25 cellular contexts compared by ENCODE assay signal in genomic region chr12:5507944-5508343, GRCh38.
DNase-seq lines count a peak whose midpoint lies in the region; ATAC-seq and TF ChIP-seq lines count a peak whose summit lies in the region.
"Had no signal": no experiment of that assay in that cellular context is flagged by ENCODE, and none has a peak within 500 bp of the region (broad histone marks: within the 10 kb centered on the region; RNA-seq: fewer than 3 reads in every experiment).

No MANE protein-coding gene starts in this region.

- intact Hi-C loops in Right ventricle myocardium inferior (cut with DNase I) (loop anchor here (5.0 kb wide), 1 partner anchor 71 kb away; no protein-coding TSS in a partner anchor), sigmoid colon (cut with DNase I) (no loop called here), vagina (cut with DNase I) (no loop called here)
- intact Hi-C loops in CD8-positive, alpha-beta T cell (cut with DNase I, micrococcal nuclease): no loop called here

- no peak overlapping the region for H3K27ac Mint-ChIP-seq in CD8-positive, alpha-beta T cell
- H3K27ac Mint-ChIP-seq: B cell; CD4-positive, alpha-beta T cell; CD8-positive, alpha-beta memory T cell had no signal

- POLR2A ChIA-PET in CD8-positive, alpha-beta T cell (lab: Charles Lee): no interaction called here

- no peak for TF ChIP-seq EP300 in sigmoid colon (IDR thresholded peaks at IDR 0.05)

- H3K4me1 Mint-ChIP-seq in CD8-positive, alpha-beta T cell (ENCODE audit: low read depth): no peaks in the 10 kb centered on the region
- H3K4me1 Mint-ChIP-seq: B cell; CD8-positive, alpha-beta memory T cell had no signal

- no peaks in the 10 kb centered on the region for H3K36me3 Mint-ChIP-seq in CD8-positive, alpha-beta T cell
- H3K36me3 Mint-ChIP-seq: CD8-positive, alpha-beta memory T cell had no signal

- no peak for TF ChIP-seq POLR2A in sigmoid colon (IDR thresholded peaks at IDR 0.05)
- TF ChIP-seq POLR2A in vagina (IDR thresholded peaks at IDR 0.05): no peak

- H3K4me3 ChIP-seq in right atrium auricular region (no peak overlapping the region), sigmoid colon (no peak overlapping the region), vagina (no peak overlapping the region)
- H3K4me3 ChIP-seq in CD8-positive, alpha-beta T cell (ENCODE audit: low read depth, low read length): no peak overlapping the region
- H3K4me3 ChIP-seq: A549; BLaER1 treated with 17β-estradiol and CSF1 and Interleukin-3, amounts not matched to agents 10 nM and 100 nM; GM12878 had no signal

- H3K36me3 ChIP-seq in right atrium auricular region (no peaks in the 10 kb centered on the region), sigmoid colon (no peaks in the 10 kb centered on the region), vagina (no peaks in the 10 kb centered on the region)
- H3K36me3 ChIP-seq in CD8-positive, alpha-beta T cell (ENCODE audit: insufficient read depth, low read length): no peaks in the 10 kb centered on the region
- H3K36me3 ChIP-seq: BLaER1 treated with 17β-estradiol and CSF1 and Interleukin-3, amounts not matched to agents 10 nM and 100 nM had no signal

- CTCF ChIA-PET in CD8-positive, alpha-beta T cell (lab: Charles Lee): no interaction called here

- no peak for ATAC-seq in Right ventricle myocardium inferior
- no peak for ATAC-seq in CD8-positive, alpha-beta T cell
- ATAC-seq: A549, GM12878 had no signal

- peak; percentile 18 for DNase-seq in right atrium auricular region (ENCODE audit: low spot score)
- DNase-seq in Right ventricle myocardium inferior (ENCODE audit: missing footprints): no peak
- peak; percentile 8 for DNase-seq in ecto neural progenitor cell (ENCODE audit: low spot score)
- DNase-seq in sigmoid colon: peak; percentile 53
- DNase-seq in vagina (ENCODE audit: extremely low spot score in 2 of 2): peak; percentile 37 to 74
- no peak for DNase-seq in CD8-positive, alpha-beta T cell
- no peak for DNase-seq in cerebellar cortex (ENCODE audit: low spot score)
- DNase-seq in superior temporal gyrus (ENCODE audit: extremely low spot score): no peak
- DNase-seq: AML-193; CD4-positive, alpha-beta T cell; CD8-positive, alpha-beta memory T cell; COR-L47; DMS 273 treated with DMSO at 0.1 percent for 48 hours; DMS153; DMS53; DMS79; DND-41; EL; GDM1 had no signal

- TF ChIP-seq CTCF in right atrium auricular region (IDR thresholded peaks at IDR 0.05) (no peak), sigmoid colon (IDR thresholded peaks at IDR 0.05) (no peak), vagina (IDR thresholded peaks at IDR 0.05) (no peak)
- no peak for TF ChIP-seq CTCF in CD8-positive, alpha-beta T cell (IDR thresholded peaks at IDR 0.05)

- peaks cover 0 to 7% of the 10 kb centered on the region in 2 donors for H3K4me1 ChIP-seq in right atrium auricular region
- H3K4me1 ChIP-seq in sigmoid colon: peaks cover 0 to 12% (median 10%) of the 10 kb centered on the region in 4 donors
- peaks cover 11% of the 10 kb centered on the region for H3K4me1 ChIP-seq in vagina
- H3K4me1 ChIP-seq in CD8-positive, alpha-beta T cell (ENCODE audit: insufficient read depth, low read length): no peaks in the 10 kb centered on the region
- H3K4me1 ChIP-seq: A549 had no signal

- H3K27me3 ChIP-seq in right atrium auricular region (no peaks in the 10 kb centered on the region), sigmoid colon (peaks cover 0 to 31% (median 12%) of the 10 kb centered on the region in 3 donors), vagina (no peaks in the 10 kb centered on the region)
- no peaks in the 10 kb centered on the region for H3K27me3 ChIP-seq in CD8-positive, alpha-beta T cell (ENCODE audit: insufficient read depth, low read length)
- H3K27me3 ChIP-seq: BLaER1 treated with 17β-estradiol and CSF1 and Interleukin-3, amounts not matched to agents 10 nM and 100 nM had no signal

- 92 to 93% methylated on average over 5 of the region's 5 CpGs for WGBS in sigmoid colon, 2 donors

- H3K27me3 Mint-ChIP-seq in CD8-positive, alpha-beta T cell (ENCODE audit: low read depth): peaks cover 8% of the 10 kb centered on the region

- H3K27ac ChIP-seq in right atrium auricular region (no peak overlapping the region), sigmoid colon (no peak overlapping the region), vagina (no peak overlapping the region)
- no peak overlapping the region for H3K27ac ChIP-seq in CD8-positive, alpha-beta T cell (ENCODE audit: low read depth, low read length)
- H3K27ac ChIP-seq: 22Rv1; A549; BLaER1 treated with 17β-estradiol and CSF1 and Interleukin-3, amounts not matched to agents 10 nM and 100 nM; C4-2B had no signal

- H3K9me3 Mint-ChIP-seq in CD8-positive, alpha-beta T cell: no peaks in the 10 kb centered on the region
- H3K9me3 Mint-ChIP-seq: CD4-positive, alpha-beta T cell had no signal

- H3K9me3 ChIP-seq in right atrium auricular region (no peaks in the 10 kb centered on the region), sigmoid colon (no peaks in the 10 kb centered on the region), vagina (no peaks in the 10 kb centered on the region)
- no peaks in the 10 kb centered on the region for H3K9me3 ChIP-seq in CD8-positive, alpha-beta T cell (ENCODE audit: low read length)
- H3K9me3 ChIP-seq: A549; BLaER1 treated with 17β-estradiol and CSF1 and Interleukin-3, amounts not matched to agents 10 nM and 100 nM had no signal

- H3K4me3 Mint-ChIP-seq in CD8-positive, alpha-beta T cell: no peak overlapping the region
- H3K4me3 Mint-ChIP-seq: B cell; CD4-positive, alpha-beta T cell had no signal

Comparison
In these comparisons a context has a peak if more than half of its experiments do, and no peak if none do; other contexts are left out.
1. DNase-seq: peak in right atrium auricular region (single experiment), ecto neural progenitor cell (single experiment), sigmoid colon (single experiment) and vagina (2 of 2); none in Right ventricle myocardium inferior (single experiment), CD8-positive, alpha-beta T cell (0 of 7), cerebellar cortex (single experiment) and superior temporal gyrus (single experiment).